26 cellular contexts compared by ENCODE assay signal in genomic region chr10:33617381-33617780, GRCh38.
"Had no signal": no experiment of that assay in that cellular context is flagged by ENCODE, and none has a peak within 500 bp of the region (broad histone marks: within the 10 kb centered on the region; RNA-seq: fewer than 3 reads in every experiment).

No MANE protein-coding gene starts in this region.

- H3K4me3 ChIP-seq: ascending aorta, left lung, lung, pancreas, right lobe of liver, stomach, suprapubic skin, tibial nerve had no signal

- ATAC-seq: activated CD4-positive, alpha-beta T cell treated with anti-CD3 and anti-CD28 coated beads for 36 hours; activated T-cell treated with anti-CD3 and anti-CD28 coated beads, Interleukin-2, amount 50 U/mL, for 4 hours; natural killer cell; stimulated activated memory B cell treated with anti-CD40 and anti-IgM and Interleukin-4, amounts not matched to agents 10 μg/mL and 1 μg/mL and 100 μg/mL, for 72 hours had no signal

- DNase-seq: activated B cell treated with CpG ODN at 0.5 μM for 24 hours; activated CD4-positive, alpha-beta T cell treated with anti-CD3 and anti-CD28 coated beads for 36 hours; activated CD4-positive, alpha-beta T cell treated with anti-CD3 and anti-CD28 coated beads, Interleukin-2, amount 50 U/mL, for 4 hours; activated CD8-positive, alpha-beta memory T cell treated with anti-CD3 and anti-CD28 coated beads, Interleukin-2, amount 50 U/mL, for 48 hours; activated effector memory CD4-positive, alpha-beta T cell treated with Interleukin-2 at 50 U/mL for 16 hours; activated naive CD4-positive, alpha-beta T cell treated with anti-CD3 and anti-CD28 coated beads for 36 hours; activated T-cell treated with anti-CD3 and anti-CD28 coated beads, Interleukin-2, amount 50 U/mL, for 4 hours; brain microvascular endothelial cell; central memory CD4-positive, alpha-beta T cell; effector memory CD4-positive, alpha-beta T cell; immature natural killer cell; kidney glomerular epithelial cell; left lung; midbrain; natural killer cell; pancreas; right lobe of liver; small intestine; stimulated activated CD4-positive, alpha-beta T cell treated with anti-CD3 and anti-CD28 coated beads, Interleukin-15, amount 100 ng/mL, for 24 hours; stomach; T1000 had no signal
